ENCODE assay signal across 4 cellular contexts in genomic region chr9:41361790-41362189, GRCh38.
A peak's percentile ranks its signal among the peaks of the same experiment; 100 is the strongest.
DNase-seq lines count a peak whose midpoint lies in the region; ATAC-seq, FAIRE-seq and TF ChIP-seq lines count a peak whose summit lies in the region.
"Not testable (repeated sequence)": the region's sequence is repeated elsewhere in the genome, so short reads cannot be mapped to it uniquely, and the experiment has no call there.

No MANE protein-coding gene starts in this region.

- not testable (repeated sequence) for ATAC-seq in GM12878, K562

- CTCF ChIA-PET in GM12878 (lab: Yijun Ruan, JAX); K562 (lab: Yijun Ruan, JAX; ENCODE audit: low intra/inter-chr PET ratio): not testable (repeated sequence)

- TF ChIP-seq EP300 in GM12878 (IDR thresholded peaks at IDR 0.05; ENCODE audit: borderline replicate concordance in 1 of 2, control insufficient read depth in 1 of 2, low read depth in 2 of 2, low read length in 2 of 2); K562 (IDR thresholded peaks at IDR 0.05; ENCODE audit: low read length): not testable (repeated sequence)

- TF ChIP-seq CTCF in SU-DHL-6 (IDR thresholded peaks at IDR 0.05; ENCODE audit: insufficient read depth, low read length, poor library complexity, severe bottlenecking); GM12878 (IDR thresholded peaks at IDR 0.05 in 2 of 3, conservative IDR thresholded peaks at IDR 0.05 in 1 of 3; ENCODE audit: control insufficient read depth in 2 of 3, extremely low read depth in 1 of 3, insufficient read depth in 1 of 3, low read depth in 3 of 3, low read length in 3 of 3); K562 (IDR thresholded peaks at IDR 0.05 in 2 of 3, conservative IDR thresholded peaks at IDR 0.05 in 1 of 3; ENCODE audit: insufficient read depth in 2 of 3, low read depth in 1 of 3, low read length in 3 of 3): not testable (repeated sequence)

- RAD21 ChIA-PET in GM12878 (lab: Charles Lee; ENCODE audit: unreplicated experiment): not testable (repeated sequence)

- H3F3A ChIP-seq in SU-DHL-6 (ENCODE audit: insufficient read depth): not testable (repeated sequence)

- H3K4me1 ChIP-seq in GM12878 (ENCODE audit: control insufficient read depth, insufficient read depth, low read length); K562 (replicated peaks in 1 of 2; ENCODE audit: control insufficient read depth in 2 of 2, insufficient read depth in 2 of 2, low read length in 2 of 2): not testable (repeated sequence)

- peak; percentile 0 for DNase-seq in OCI-M1 (lab: John Stamatoyannopoulos, UW)
- not testable (repeated sequence) for DNase-seq in GM12878 (ENCODE audit: low read depth, low spot score); K562 (ENCODE audit: extremely low read depth in 1 of 4, low spot score in 3 of 4)

- not testable (repeated sequence) for H3K9me1 ChIP-seq in K562 (ENCODE audit: control insufficient read depth, insufficient read depth, low read length)

- not testable (repeated sequence) for TF ChIP-seq RAD21 in GM12878 (IDR thresholded peaks at IDR 0.05; ENCODE audit: insufficient read depth, low read depth, low read length); K562 (CRISPR knock-in tag; conservative IDR thresholded peaks at IDR 0.05 in 1 of 2, IDR thresholded peaks at IDR 0.05 in 1 of 2)

- not testable (repeated sequence) for H3K9me3 ChIP-seq in SU-DHL-6 (ENCODE audit: insufficient read depth, low read length); GM12878 (replicated peaks; ENCODE audit: control insufficient read depth, insufficient read depth, low read length); K562 (replicated peaks; ENCODE audit: control insufficient read depth, insufficient read depth, low read depth, low read length)

- 93% methylated on average over 1 of the region's 1 CpG for WGBS in GM12878 (ENCODE audit: insufficient coverage, insufficient replicate concordance, low lambda C conversion rate, missing lambda C conversion rate)
- no CpG with 5 or more reads among the region's 1 CpG for WGBS in K562 (ENCODE audit: insufficient coverage, low coverage, missing lambda C conversion rate)

- H4K20me1 ChIP-seq in SU-DHL-6 (ENCODE audit: low read depth, low read length); GM12878 (ENCODE audit: control insufficient read depth, insufficient read depth); K562 (replicated peaks; ENCODE audit: control insufficient read depth, insufficient read depth, low read length): not testable (repeated sequence)

- H3K9me2 ChIP-seq in SU-DHL-6 (replicated peaks; ENCODE audit: insufficient read depth, low read length): not testable (repeated sequence)

- in situ Hi-C loops in GM12878 (cut with MboI); K562 (cut with MboI): not testable (repeated sequence)

- not testable (repeated sequence) for H2AFZ ChIP-seq in SU-DHL-6 (ENCODE audit: low read depth, low read length, severe bottlenecking); GM12878 (ENCODE audit: control insufficient read depth, low read depth, low read length); K562 (ENCODE audit: low read depth, low read length)

- peak overlapping the region; percentile 29 for H3K4me2 ChIP-seq in SU-DHL-6 (ENCODE audit: low read depth, low read length, poor library complexity, severe bottlenecking)
- not testable (repeated sequence) for H3K4me2 ChIP-seq in GM12878 (ENCODE audit: control insufficient read depth, insufficient read depth); K562 (ENCODE audit: insufficient read depth, low read length)

- not testable (repeated sequence) for TF ChIP-seq POLR2A in GM12878 (IDR thresholded peaks at IDR 0.05; ENCODE audit: low read depth, low read length); K562 (conservative IDR thresholded peaks at IDR 0.05)

- H3K27me3 ChIP-seq in SU-DHL-6 (ENCODE audit: low read length); GM12878 (replicated peaks in 1 of 2; ENCODE audit: control insufficient read depth in 2 of 2, insufficient read depth in 2 of 2, low read length in 1 of 2); K562 (ENCODE audit: control insufficient read depth in 2 of 2, insufficient read depth in 2 of 2, low read length in 2 of 2): not testable (repeated sequence)

- not testable (repeated sequence) for H3K4me3 ChIP-seq in SU-DHL-6 (ENCODE audit: insufficient read depth, low read length, poor library complexity, severe bottlenecking); GM12878; K562

- not testable (repeated sequence) for H3K27ac ChIP-seq in SU-DHL-6 (ENCODE audit: low read depth, low read length); GM12878 (ENCODE audit: control insufficient read depth, insufficient read depth); K562 (ENCODE audit: extremely low read depth, low read depth, low read length)

- not testable (repeated sequence) for FAIRE-seq in GM12878 (lab: Jason Lieb, UNC); K562 (lab: Jason Lieb, UNC)

- BruUV-seq in GM12878 (replicated peaks; lab: Mats Ljungman, UMichigan); K562 (replicated peaks; lab: Mats Ljungman, UMichigan): not testable (repeated sequence)

- not testable (repeated sequence) for H3K9ac ChIP-seq in SU-DHL-6 (ENCODE audit: low read length); GM12878 (ENCODE audit: control insufficient read depth, insufficient read depth, low read length); K562 (ENCODE audit: insufficient read depth in 1 of 2, low read depth in 2 of 2, low read length in 2 of 2)

- POLR2A ChIA-PET in GM12878 (lab: Charles Lee); K562 (lab: Yijun Ruan, JAX): not testable (repeated sequence)

- intact Hi-C loops in GM12878 (cut with micrococcal nuclease; ENCODE audit: unreplicated experiment); K562 (cut with micrococcal nuclease): not testable (repeated sequence)

- SMC1A ChIA-PET in GM12878 (lab: Charles Lee; ENCODE audit: uncharacterized antibody, unreplicated experiment): not testable (repeated sequence)

- not testable (repeated sequence) for H3K36me3 ChIP-seq in SU-DHL-6 (ENCODE audit: low read length); GM12878 (ENCODE audit: control insufficient read depth in 2 of 2, insufficient read depth in 2 of 2, low read length in 1 of 2); K562 (ENCODE audit: control insufficient read depth, insufficient read depth, low read length)

- H3K79me2 ChIP-seq in SU-DHL-6 (ENCODE audit: insufficient read depth, low read length); GM12878 (ENCODE audit: control insufficient read depth, insufficient read depth, low read length); K562 (ENCODE audit: control insufficient read depth, insufficient read depth, low read length): not testable (repeated sequence)

TF ChIP-seq in K562, 482 proteins besides CTCF, POLR2A, EP300 and RAD21 (continues in another document):
- TF ChIP-seq CEBPB (tag; IDR thresholded peaks at IDR 0.05): 0 out of 2 replicates have a peak, but pooled peaks have one; percentile 32
